ENCODE assay signal across 1 cellular context in the genomic region with DNA sequence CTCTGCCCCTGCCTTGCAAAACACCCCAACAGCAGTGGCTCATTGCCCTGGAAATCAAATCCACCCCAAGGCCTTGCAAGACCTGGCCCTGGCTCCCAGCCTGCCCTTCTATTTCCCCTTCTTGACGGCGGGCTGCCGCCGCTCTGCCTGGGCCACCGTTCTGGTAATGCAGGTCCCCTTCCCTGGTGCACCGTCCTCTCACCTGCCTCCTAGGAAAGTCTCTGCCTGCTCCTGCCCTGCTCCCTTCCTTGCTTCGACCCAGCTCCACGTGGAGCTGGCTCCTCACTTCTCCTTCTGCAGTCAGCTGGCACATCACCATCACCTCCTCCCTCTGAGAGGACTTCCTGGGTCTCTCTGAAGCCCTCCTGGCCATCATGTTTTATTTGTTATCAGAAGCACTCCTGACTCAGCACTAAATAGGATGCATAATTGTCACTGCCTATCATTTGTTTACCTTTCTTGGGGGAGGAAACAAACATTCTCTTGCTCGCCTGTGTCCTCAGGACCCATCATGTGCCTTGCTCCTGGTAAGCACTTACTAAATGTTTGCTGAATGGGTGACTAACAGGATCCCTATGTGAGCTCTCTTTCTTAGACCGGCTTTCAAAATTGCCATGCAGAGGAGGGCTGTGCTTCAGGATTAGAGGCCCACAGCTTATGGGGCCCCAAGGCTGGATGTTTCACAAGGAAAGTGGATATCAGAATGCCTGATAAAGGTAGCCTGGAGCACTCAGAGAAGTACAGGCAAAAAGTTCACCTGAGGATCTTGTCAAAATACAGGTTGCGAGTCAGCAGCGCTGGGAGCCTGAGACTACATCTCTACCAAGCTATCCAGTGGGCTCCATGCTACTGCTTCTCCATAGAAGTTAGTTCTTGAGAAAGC.
TF ChIP-seq lines count a peak whose summit lies in the region.

No MANE protein-coding gene starts in this region.

TF ChIP-seq in HepG2, 621 proteins besides CTCF, POLR2A, EP300 and RAD21 (continued from another document and continues in another):
- TF ChIP-seq, protein P1, sequence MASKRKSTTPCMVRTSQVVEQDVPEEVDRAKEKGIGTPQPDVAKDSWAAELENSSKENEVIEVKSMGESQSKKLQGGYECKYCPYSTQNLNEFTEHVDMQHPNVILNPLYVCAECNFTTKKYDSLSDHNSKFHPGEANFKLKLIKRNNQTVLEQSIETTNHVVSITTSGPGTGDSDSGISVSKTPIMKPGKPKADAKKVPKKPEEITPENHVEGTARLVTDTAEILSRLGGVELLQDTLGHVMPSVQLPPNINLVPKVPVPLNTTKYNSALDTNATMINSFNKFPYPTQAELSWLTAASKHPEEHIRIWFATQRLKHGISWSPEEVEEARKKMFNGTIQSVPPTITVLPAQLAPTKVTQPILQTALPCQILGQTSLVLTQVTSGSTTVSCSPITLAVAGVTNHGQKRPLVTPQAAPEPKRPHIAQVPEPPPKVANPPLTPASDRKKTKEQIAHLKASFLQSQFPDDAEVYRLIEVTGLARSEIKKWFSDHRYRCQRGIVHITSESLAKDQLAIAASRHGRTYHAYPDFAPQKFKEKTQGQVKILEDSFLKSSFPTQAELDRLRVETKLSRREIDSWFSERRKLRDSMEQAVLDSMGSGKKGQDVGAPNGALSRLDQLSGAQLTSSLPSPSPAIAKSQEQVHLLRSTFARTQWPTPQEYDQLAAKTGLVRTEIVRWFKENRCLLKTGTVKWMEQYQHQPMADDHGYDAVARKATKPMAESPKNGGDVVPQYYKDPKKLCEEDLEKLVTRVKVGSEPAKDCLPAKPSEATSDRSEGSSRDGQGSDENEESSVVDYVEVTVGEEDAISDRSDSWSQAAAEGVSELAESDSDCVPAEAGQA (IDR thresholded peaks at IDR 0.05; ENCODE audit: low read depth): no peak
- TF ChIP-seq, protein P1 (CRISPR knock-in tag; IDR thresholded peaks at IDR 0.05; ENCODE audit: borderline replicate concordance): no peak
- TF ChIP-seq REST (IDR thresholded peaks at IDR 0.05; ENCODE audit: borderline replicate concordance in 1 of 2, low read depth in 1 of 2, low read length in 2 of 2): no peak
- TF ChIP-seq ELF1 (CRISPR knock-in tag; IDR thresholded peaks at IDR 0.05): 0 out of 2 replicates have a peak, but pooled peaks have one; percentile 33
- TF ChIP-seq RARG (CRISPR knock-in tag; IDR thresholded peaks at IDR 0.05; ENCODE audit: low read depth): no peak
- TF ChIP-seq KLF16 (CRISPR knock-in tag; IDR thresholded peaks at IDR 0.05): peak in 1 of 2 experiments; percentile 66; a peak in 2 of 4 replicates
- peak; percentile 48; the same call in 1 of the 2 replicates for TF ChIP-seq RXRA (CRISPR knock-in tag; IDR thresholded peaks at IDR 0.05)
- TF ChIP-seq, protein P2, sequence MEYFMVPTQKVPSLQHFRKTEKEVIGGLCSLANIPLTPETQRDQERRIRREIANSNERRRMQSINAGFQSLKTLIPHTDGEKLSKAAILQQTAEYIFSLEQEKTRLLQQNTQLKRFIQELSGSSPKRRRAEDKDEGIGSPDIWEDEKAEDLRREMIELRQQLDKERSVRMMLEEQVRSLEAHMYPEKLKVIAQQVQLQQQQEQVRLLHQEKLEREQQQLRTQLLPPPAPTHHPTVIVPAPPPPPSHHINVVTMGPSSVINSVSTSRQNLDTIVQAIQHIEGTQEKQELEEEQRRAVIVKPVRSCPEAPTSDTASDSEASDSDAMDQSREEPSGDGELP (IDR thresholded peaks at IDR 0.05; ENCODE audit: borderline replicate concordance, low read depth): peak; percentile 70; the same call in 1 of the 2 replicates
- TF ChIP-seq, protein P3, sequence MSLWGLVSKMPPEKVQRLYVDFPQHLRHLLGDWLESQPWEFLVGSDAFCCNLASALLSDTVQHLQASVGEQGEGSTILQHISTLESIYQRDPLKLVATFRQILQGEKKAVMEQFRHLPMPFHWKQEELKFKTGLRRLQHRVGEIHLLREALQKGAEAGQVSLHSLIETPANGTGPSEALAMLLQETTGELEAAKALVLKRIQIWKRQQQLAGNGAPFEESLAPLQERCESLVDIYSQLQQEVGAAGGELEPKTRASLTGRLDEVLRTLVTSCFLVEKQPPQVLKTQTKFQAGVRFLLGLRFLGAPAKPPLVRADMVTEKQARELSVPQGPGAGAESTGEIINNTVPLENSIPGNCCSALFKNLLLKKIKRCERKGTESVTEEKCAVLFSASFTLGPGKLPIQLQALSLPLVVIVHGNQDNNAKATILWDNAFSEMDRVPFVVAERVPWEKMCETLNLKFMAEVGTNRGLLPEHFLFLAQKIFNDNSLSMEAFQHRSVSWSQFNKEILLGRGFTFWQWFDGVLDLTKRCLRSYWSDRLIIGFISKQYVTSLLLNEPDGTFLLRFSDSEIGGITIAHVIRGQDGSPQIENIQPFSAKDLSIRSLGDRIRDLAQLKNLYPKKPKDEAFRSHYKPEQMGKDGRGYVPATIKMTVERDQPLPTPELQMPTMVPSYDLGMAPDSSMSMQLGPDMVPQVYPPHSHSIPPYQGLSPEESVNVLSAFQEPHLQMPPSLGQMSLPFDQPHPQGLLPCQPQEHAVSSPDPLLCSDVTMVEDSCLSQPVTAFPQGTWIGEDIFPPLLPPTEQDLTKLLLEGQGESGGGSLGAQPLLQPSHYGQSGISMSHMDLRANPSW (CRISPR knock-in tag; IDR thresholded peaks at IDR 0.05; ENCODE audit: borderline replicate concordance): 0 out of 2 replicates have a peak, but pooled peaks have one; percentile 36
- no peak; the same call in 1 of the 2 replicates for TF ChIP-seq SP5 (CRISPR knock-in tag; IDR thresholded peaks at IDR 0.05; ENCODE audit: borderline replicate concordance, low read depth)
- no peak for TF ChIP-seq ZNF343 (CRISPR knock-in tag; IDR thresholded peaks at IDR 0.05)
- TF ChIP-seq, protein P4, sequence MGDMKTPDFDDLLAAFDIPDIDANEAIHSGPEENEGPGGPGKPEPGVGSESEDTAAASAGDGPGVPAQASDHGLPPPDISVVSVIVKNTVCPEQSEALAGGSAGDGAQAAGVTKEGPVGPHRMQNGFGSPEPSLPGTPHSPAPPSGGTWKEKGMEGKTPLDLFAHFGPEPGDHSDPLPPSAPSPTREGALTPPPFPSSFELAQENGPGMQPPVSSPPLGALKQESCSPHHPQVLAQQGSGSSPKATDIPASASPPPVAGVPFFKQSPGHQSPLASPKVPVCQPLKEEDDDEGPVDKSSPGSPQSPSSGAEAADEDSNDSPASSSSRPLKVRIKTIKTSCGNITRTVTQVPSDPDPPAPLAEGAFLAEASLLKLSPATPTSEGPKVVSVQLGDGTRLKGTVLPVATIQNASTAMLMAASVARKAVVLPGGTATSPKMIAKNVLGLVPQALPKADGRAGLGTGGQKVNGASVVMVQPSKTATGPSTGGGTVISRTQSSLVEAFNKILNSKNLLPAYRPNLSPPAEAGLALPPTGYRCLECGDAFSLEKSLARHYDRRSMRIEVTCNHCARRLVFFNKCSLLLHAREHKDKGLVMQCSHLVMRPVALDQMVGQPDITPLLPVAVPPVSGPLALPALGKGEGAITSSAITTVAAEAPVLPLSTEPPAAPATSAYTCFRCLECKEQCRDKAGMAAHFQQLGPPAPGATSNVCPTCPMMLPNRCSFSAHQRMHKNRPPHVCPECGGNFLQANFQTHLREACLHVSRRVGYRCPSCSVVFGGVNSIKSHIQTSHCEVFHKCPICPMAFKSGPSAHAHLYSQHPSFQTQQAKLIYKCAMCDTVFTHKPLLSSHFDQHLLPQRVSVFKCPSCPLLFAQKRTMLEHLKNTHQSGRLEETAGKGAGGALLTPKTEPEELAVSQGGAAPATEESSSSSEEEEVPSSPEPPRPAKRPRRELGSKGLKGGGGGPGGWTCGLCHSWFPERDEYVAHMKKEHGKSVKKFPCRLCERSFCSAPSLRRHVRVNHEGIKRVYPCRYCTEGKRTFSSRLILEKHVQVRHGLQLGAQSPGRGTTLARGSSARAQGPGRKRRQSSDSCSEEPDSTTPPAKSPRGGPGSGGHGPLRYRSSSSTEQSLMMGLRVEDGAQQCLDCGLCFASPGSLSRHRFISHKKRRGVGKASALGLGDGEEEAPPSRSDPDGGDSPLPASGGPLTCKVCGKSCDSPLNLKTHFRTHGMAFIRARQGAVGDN (CRISPR knock-in tag; IDR thresholded peaks at IDR 0.05): peak; percentile 97
- no peak for TF ChIP-seq ZNF280B (CRISPR knock-in tag; IDR thresholded peaks at IDR 0.05; ENCODE audit: borderline replicate concordance)
- no peak for TF ChIP-seq NFATC3 (CRISPR knock-in tag; IDR thresholded peaks at IDR 0.05)
- TF ChIP-seq HES4 (CRISPR knock-in tag; IDR thresholded peaks at IDR 0.05; ENCODE audit: borderline replicate concordance): no peak
- 0 out of 2 replicates have a peak, but pooled peaks have one; percentile 86 for TF ChIP-seq SMAD1 (CRISPR knock-in tag; IDR thresholded peaks at IDR 0.05; ENCODE audit: borderline replicate concordance, low read depth)
- peak; percentile 42 for TF ChIP-seq PHF5A (CRISPR knock-in tag; IDR thresholded peaks at IDR 0.05; ENCODE audit: low read depth, unreplicated experiment)
- peak; percentile 68; the same call in 1 of the 2 replicates for TF ChIP-seq THAP11 (CRISPR knock-in tag; IDR thresholded peaks at IDR 0.05)
- peak; percentile 25; the same call in 1 of the 2 replicates for TF ChIP-seq EHMT2 (IDR thresholded peaks at IDR 0.05; ENCODE audit: borderline replicate concordance, low read depth, low read length)
- peak; percentile 54; the same call in 1 of the 2 replicates for TF ChIP-seq ZSCAN9 (CRISPR knock-in tag; IDR thresholded peaks at IDR 0.05; ENCODE audit: borderline replicate concordance)
- no peak for TF ChIP-seq SCMH1 (CRISPR knock-in tag; IDR thresholded peaks at IDR 0.05; ENCODE audit: borderline replicate concordance)
- TF ChIP-seq MED1 (CRISPR knock-in tag; IDR thresholded peaks at IDR 0.05): peak; percentile 96
- TF ChIP-seq KDM2A (CRISPR knock-in tag; IDR thresholded peaks at IDR 0.05; ENCODE audit: borderline replicate concordance, low read depth): peak; percentile 43; the same call in 1 of the 2 replicates
- TF ChIP-seq ZGPAT (CRISPR knock-in tag; IDR thresholded peaks at IDR 0.05): peak; percentile 86
- 0 out of 2 replicates have a peak, but pooled peaks have one; percentile 1 for TF ChIP-seq ESRRA (CRISPR knock-in tag; IDR thresholded peaks at IDR 0.05; ENCODE audit: low read depth)
- TF ChIP-seq BATF2 (CRISPR knock-in tag; IDR thresholded peaks at IDR 0.05): no peak
- peak; percentile 46; the same call in 1 of the 2 replicates for TF ChIP-seq ZNF292 (CRISPR knock-in tag; IDR thresholded peaks at IDR 0.05; ENCODE audit: borderline replicate concordance, low read depth)
- peak; percentile 99 for TF ChIP-seq FOSL2 (CRISPR knock-in tag; IDR thresholded peaks at IDR 0.05)
